ENCODE assay signal across 8 cellular contexts in the genomic region with DNA sequence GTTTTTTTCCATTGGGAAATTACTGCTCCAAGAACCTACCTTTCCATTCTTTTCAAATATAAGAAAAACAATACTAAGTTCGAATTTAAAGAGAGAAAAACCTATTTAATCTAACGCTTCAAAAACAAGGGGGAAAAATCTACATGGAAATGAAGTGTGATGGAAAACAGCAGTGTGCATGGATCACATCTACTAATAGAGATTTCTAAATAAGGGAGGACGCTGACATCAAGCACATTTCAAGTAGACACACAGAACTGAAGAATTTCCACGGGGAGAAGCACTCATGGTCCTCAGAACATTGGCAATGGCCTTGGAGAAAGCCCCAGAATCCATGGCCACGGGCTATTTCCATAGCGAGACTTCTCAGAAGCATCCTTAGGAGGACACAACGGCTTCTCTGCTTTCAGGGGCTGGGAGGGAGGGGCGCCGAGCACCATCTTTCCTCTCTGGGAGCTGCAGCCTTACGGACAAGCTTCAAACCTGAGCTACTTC. TPM values are rescaled to one million over a fixed set of nuclear protein-coding genes. Genes with fewer than 3 reads are reported as not detected.
DNase-seq lines count a peak whose midpoint lies in the region; ATAC-seq, FAIRE-seq and TF ChIP-seq lines count a peak whose summit lies in the region.

No MANE protein-coding gene starts in this region.

- no peak for TF ChIP-seq RAD21 in A549 (conservative IDR thresholded peaks at IDR 0.05 in 1 of 2, IDR thresholded peaks at IDR 0.05 in 1 of 2)
- TF ChIP-seq RAD21 in HCT116 (IDR thresholded peaks at IDR 0.05; ENCODE audit: low read depth), result no peak

- 0 out of 2 replicates have a peak, but pooled peaks cover 2% of the 10 kb centered on the region for H3K9me2 ChIP-seq in HCT116 (ENCODE audit: insufficient read depth)

- peaks cover 22% of the 10 kb centered on the region for H3K4me1 Mint-ChIP-seq in memory B cell

- H3K9me3 Mint-ChIP-seq in memory B cell, result no peaks in the 10 kb centered on the region

- TF ChIP-seq CTCF in A549 (IDR thresholded peaks at IDR 0.05) (no peak), HCT116 (IDR thresholded peaks at IDR 0.05 in 2 of 3, conservative IDR thresholded peaks at IDR 0.05 in 1 of 3; ENCODE audit: borderline replicate concordance in 1 of 3, insufficient read depth in 1 of 3, low read depth in 2 of 3, low read length in 2 of 3) (no peak), astrocyte of the spinal cord (IDR thresholded peaks at IDR 0.05; ENCODE audit: low read depth, low read length) (no peak), vagina (IDR thresholded peaks at IDR 0.05) (no peak)

- TF ChIP-seq EP300 in A549 (IDR thresholded peaks at IDR 0.05), result no peak

- no peak; a peak in 2 of 6 replicates for ATAC-seq in A549
- ATAC-seq in HCT116, result no peak
- ATAC-seq in memory B cell (ENCODE audit: low read depth), result no peak

- H3K4me1 ChIP-seq in A549 (peaks cover 24% of the 10 kb centered on the region), HCT116 (ENCODE audit: control insufficient read depth in 1 of 2, insufficient read depth in 2 of 2, low read length in 2 of 2) (peaks cover 6 to 15% of the 10 kb centered on the region in 2 experiments), vagina (peaks cover 48% of the 10 kb centered on the region)

- H3K4me3 ChIP-seq in A549, result peak overlapping the region; percentile 93
- peak overlapping the region; percentile 63 to 66 for H3K4me3 ChIP-seq in HCT116 (replicated peaks in 1 of 2; ENCODE audit: low read depth in 1 of 2, low read length in 2 of 2)
- peak overlapping the region; percentile 81 for H3K4me3 ChIP-seq in astrocyte of the spinal cord (ENCODE audit: low read depth, low read length)
- peak overlapping the region; percentile 73 to 86 for H3K4me3 ChIP-seq in vagina

- FAIRE-seq in A549 (lab: Jason Lieb, UNC), result no peak
- no peak for FAIRE-seq in urothelium cell line (lab: Jason Lieb, UNC)

- H2AFZ ChIP-seq in HCT116 (ENCODE audit: low read depth, low read length, poor library complexity, severe bottlenecking), result no peak overlapping the region

- intact Hi-C loops in HCT116 (cut with micrococcal nuclease) (no loop called here), vagina (cut with DNase I) (no loop called here)

- H3K9me3 ChIP-seq in A549 (peaks cover 7% of the 10 kb centered on the region; the same call in 2 of the 3 replicates), HCT116 (ENCODE audit: control insufficient read depth in 1 of 2, insufficient read depth in 1 of 2, low read depth in 1 of 2, low read length in 2 of 2) (peaks cover 0 to 12% of the 10 kb centered on the region in 2 experiments; a peak in 1 of 4 replicates), vagina (no peaks in the 10 kb centered on the region)

- peak overlapping the region; percentile 84 for H3K9ac ChIP-seq in HCT116 (ENCODE audit: low read length)

- H3K27me3 ChIP-seq in HCT116 (ENCODE audit: insufficient read depth, low read length) (no peaks in the 10 kb centered on the region), vagina (no peaks in the 10 kb centered on the region)

- H3K4me2 ChIP-seq in A549, result peak overlapping the region; percentile 81
- peak overlapping the region; percentile 74 for H3K4me2 ChIP-seq in HCT116 (ENCODE audit: low read length)

- POLR2A ChIA-PET in A549 (lab: Yijun Ruan, JAX) (interaction anchor here (0.6 to 1.6 kb wide), 5 partner anchors 8 to 299 kb away, joined by 3 to 18 read pairs (median 3); partner anchors contain the start of gene ARHGEF3), HCT116 (lab: Charles Lee) (interaction anchor here (1.3 to 1.4 kb wide), 2 partner anchors 9 to 14 kb away, joined by 3 to 8 read pairs; no protein-coding TSS in a partner anchor)

- CTCF ChIA-PET in A549 (lab: Yijun Ruan, JAX), result no interaction called here
- CTCF ChIA-PET in HCT116 (lab: Charles Lee), result interaction anchor here (0.8 to 1.0 kb wide), 2 partner anchors 9 to 117 kb away, joined by 3 read pairs; no protein-coding TSS in a partner anchor

- 0 out of 4 replicates have a peak, but pooled peaks cover 0 to 3% of the 10 kb centered on the region in 2 experiments for H3K36me3 ChIP-seq in HCT116 (ENCODE audit: control insufficient read depth in 1 of 2, insufficient read depth in 2 of 2, low read length in 2 of 2)
- no peaks in the 10 kb centered on the region for H3K36me3 ChIP-seq in vagina

- WGBS in A549 (ENCODE audit: missing lambda C conversion rate), result 3% methylated on average over 4 of the region's 10 CpGs

- in situ Hi-C loops in astrocyte of the spinal cord (cut with HindIII; ENCODE audit: low sequenced_read_pairs), result no loop called here

- TF ChIP-seq POLR2A in A549 (IDR thresholded peaks at IDR 0.05; ENCODE audit: low read length) (no peak), HCT116 (IDR thresholded peaks at IDR 0.05; ENCODE audit: borderline replicate concordance, extremely low read depth, insufficient read depth, insufficient read length) (no peak), vagina (IDR thresholded peaks at IDR 0.05) (no peak)

- H3K79me2 ChIP-seq in HCT116 (ENCODE audit: insufficient read depth, low read length), result peaks cover 50% of the 10 kb centered on the region

- peak overlapping the region; percentile 99 for H3K4me3 Mint-ChIP-seq in memory B cell

- H3K36me3 Mint-ChIP-seq in memory B cell, result peaks cover 6% of the 10 kb centered on the region

- BruUV-seq in HCT116 (replicated peaks; lab: Mats Ljungman, UMichigan), result no TSS peak

- peak overlapping the region; percentile 99 for H3K27ac ChIP-seq in A549
- peak overlapping the region; percentile 98 for H3K27ac ChIP-seq in HCT116 (ENCODE audit: low read depth, low read length)
- peak overlapping the region; percentile 97 for H3K27ac ChIP-seq in vagina

- peak overlapping the region; percentile 99 for H3K27ac Mint-ChIP-seq in memory B cell

- H3K27me3 Mint-ChIP-seq in memory B cell, result no peaks in the 10 kb centered on the region

- RAD21 ChIA-PET in HCT116 (lab: Charles Lee; ENCODE audit: low non-redundant PET in 1 of 2, low total read pairs in 2 of 2, uncharacterized antibody in 2 of 2, unreplicated experiment in 2 of 2), result no interaction called here

- no peaks in the 10 kb centered on the region for H4K20me1 ChIP-seq in HCT116 (ENCODE audit: insufficient read depth)

- DNase-seq in A549 (ENCODE audit: low read depth in 1 of 2, low spot score in 1 of 2) (no peak), HCT116 (ENCODE audit: low read depth, low spot score) (no peak), astrocyte of the spinal cord (ENCODE audit: low read depth, low spot score) (no peak), memory B cell (ENCODE audit: low spot score in 2 of 2) (no peak), vagina (ENCODE audit: extremely low spot score in 2 of 2) (no peak), OCI-M2 (lab: John Stamatoyannopoulos, UW; ENCODE audit: unreplicated experiment) (no peak), urothelium cell line (ENCODE audit: low spot score) (no peak), NCI-H128 (lab: John Stamatoyannopoulos, UW; ENCODE audit: unreplicated experiment) (no peak)

TF ChIP-seq in A549, 52 proteins besides CTCF, POLR2A, EP300 and RAD21 (continues in another document):
- TF ChIP-seq, protein P1, sequence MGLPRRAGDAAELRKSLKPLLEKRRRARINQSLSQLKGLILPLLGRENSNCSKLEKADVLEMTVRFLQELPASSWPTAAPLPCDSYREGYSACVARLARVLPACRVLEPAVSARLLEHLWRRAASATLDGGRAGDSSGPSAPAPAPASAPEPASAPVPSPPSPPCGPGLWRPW (IDR thresholded peaks at IDR 0.05), result no peak
- TF ChIP-seq JUN (IDR thresholded peaks at IDR 0.05), result no peak
- TF ChIP-seq TP53 (CRISPR knock-in tag; IDR thresholded peaks at IDR 0.05), result no peak
- TF ChIP-seq HMGXB4 (CRISPR knock-in tag; IDR thresholded peaks at IDR 0.05; ENCODE audit: borderline replicate concordance), result no peak
- no peak for TF ChIP-seq SMC3 (IDR thresholded peaks at IDR 0.05)

TF ChIP-seq in HCT116, 20 proteins besides CTCF, POLR2A, EP300 and RAD21 (continues in another document):
- no peak for TF ChIP-seq FOSL1 (IDR thresholded peaks at IDR 0.05; ENCODE audit: low read depth)
- TF ChIP-seq JUND (IDR thresholded peaks at IDR 0.05), result no peak
- TF ChIP-seq CEBPB (IDR thresholded peaks at IDR 0.05; ENCODE audit: low read depth), result no peak
- no peak for TF ChIP-seq EZH2 (IDR thresholded peaks at IDR 0.05)
- TF ChIP-seq TCF7L2 (IDR thresholded peaks at IDR 0.05; ENCODE audit: borderline replicate concordance, extremely low read depth, insufficient read depth, insufficient read length), result no peak
- no peak for TF ChIP-seq EZH2phosphoT487 (IDR thresholded peaks at IDR 0.05; ENCODE audit: borderline replicate concordance)
- TF ChIP-seq, protein P2, sequence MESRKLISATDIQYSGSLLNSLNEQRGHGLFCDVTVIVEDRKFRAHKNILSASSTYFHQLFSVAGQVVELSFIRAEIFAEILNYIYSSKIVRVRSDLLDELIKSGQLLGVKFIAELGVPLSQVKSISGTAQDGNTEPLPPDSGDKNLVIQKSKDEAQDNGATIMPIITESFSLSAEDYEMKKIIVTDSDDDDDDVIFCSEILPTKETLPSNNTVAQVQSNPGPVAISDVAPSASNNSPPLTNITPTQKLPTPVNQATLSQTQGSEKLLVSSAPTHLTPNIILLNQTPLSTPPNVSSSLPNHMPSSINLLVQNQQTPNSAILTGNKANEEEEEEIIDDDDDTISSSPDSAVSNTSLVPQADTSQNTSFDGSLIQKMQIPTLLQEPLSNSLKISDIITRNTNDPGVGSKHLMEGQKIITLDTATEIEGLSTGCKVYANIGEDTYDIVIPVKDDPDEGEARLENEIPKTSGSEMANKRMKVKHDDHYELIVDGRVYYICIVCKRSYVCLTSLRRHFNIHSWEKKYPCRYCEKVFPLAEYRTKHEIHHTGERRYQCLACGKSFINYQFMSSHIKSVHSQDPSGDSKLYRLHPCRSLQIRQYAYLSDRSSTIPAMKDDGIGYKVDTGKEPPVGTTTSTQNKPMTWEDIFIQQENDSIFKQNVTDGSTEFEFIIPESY (IDR thresholded peaks at IDR 0.05; ENCODE audit: extremely low read depth, insufficient replicate concordance, low read length), result no peak
- no peak for TF ChIP-seq EGR1 (IDR thresholded peaks at IDR 0.05; ENCODE audit: low read depth)
- TF ChIP-seq ATF3 (IDR thresholded peaks at IDR 0.05), result no peak
- TF ChIP-seq SP1 (IDR thresholded peaks at IDR 0.05; ENCODE audit: low read depth), result no peak

RNA-seq across cellular contexts. Expression of gene TASOR, which starts 1.1 kb away (rescaled TPM):
- polyA plus RNA-seq in A549 (2011; rRNA removed), result 39.1 and 49.0 TPM in 2 replicates
- polyA plus RNA-seq in A549 (2012; cell fraction: cytosol; rRNA removed), result 8.0 and 8.9 TPM in 2 replicates
- 6.0 and 9.7 TPM in 2 replicates for polyA plus RNA-seq in A549 (2012; cell fraction: nucleus; rRNA removed)
- 33.5 to 35.4 TPM (median 35.4 TPM) in 3 replicates for polyA plus RNA-seq in A549 (2017; fragmentation: RNase III; extraction: RNeasy Plus Mini Kit Qiagen cat#74134 plus additional on column Dnase treatment)
- polyA minus RNA-seq in A549 (2011; rRNA and poly(A)+ RNA removed), result 37.5 and 46.4 TPM in 2 replicates
- 35.8 TPM for total RNA-seq in HCT116 (2021; ENCODE audit: unreplicated experiment)
- polyA plus RNA-seq in HCT116 (2012), result 10.1 and 13.8 TPM in 2 replicates
- 50.3 TPM for total RNA-seq in vagina
